16 cellular contexts compared by ENCODE assay signal in the genomic region with DNA sequence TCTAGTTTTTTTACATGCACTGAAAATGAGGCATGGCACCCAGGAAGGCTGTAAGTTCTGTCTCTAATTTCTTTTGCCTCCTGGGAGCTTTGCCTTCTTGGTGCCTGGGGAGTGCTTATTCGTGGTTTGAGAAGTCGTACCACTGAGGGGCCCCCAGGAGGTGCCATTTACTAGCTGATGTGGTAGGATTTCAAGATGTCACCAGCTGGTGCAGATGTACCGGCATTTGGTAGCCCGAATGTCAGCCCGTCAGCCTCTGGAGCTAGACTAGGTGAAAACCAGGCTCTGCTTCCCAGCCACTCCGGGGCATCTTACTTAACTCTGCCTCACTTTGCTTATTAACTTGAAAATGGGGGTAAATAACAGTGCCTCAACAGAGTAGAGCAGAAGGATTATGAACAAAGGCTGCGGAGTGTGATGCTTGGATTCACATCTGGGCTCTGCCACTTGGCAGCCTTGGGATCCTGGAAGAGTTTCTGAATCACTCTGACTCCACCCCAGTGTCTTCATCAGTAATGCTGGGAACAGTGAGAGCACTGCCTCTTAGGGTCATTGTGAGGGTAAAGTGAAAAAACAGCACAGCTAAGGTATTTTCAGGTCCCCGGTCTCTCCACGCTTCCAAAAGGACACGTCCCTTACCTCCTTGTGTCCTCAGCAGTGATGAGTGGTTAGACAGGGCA. TPM values are rescaled to one million over a fixed set of nuclear protein-coding genes. Genes with fewer than 3 reads are reported as not detected.
DNase-seq lines count a peak whose midpoint lies in the region; ATAC-seq and TF ChIP-seq lines count a peak whose summit lies in the region.
"Had no signal": no experiment of that assay in that cellular context is flagged by ENCODE, and none has a peak within 500 bp of the region (broad histone marks: within the 10 kb centered on the region; RNA-seq: fewer than 3 reads in every experiment).

No MANE protein-coding gene starts in this region.

- TF ChIP-seq POLR2A in esophagus muscularis mucosa (IDR thresholded peaks at IDR 0.05; ENCODE audit: low read depth): no peak

- H2BK15ac ChIP-seq in mesendoderm (replicated peaks; ENCODE audit: low read depth): no peak overlapping the region

- H3K27me3 ChIP-seq in GM23338 (ENCODE audit: insufficient read depth) (no peaks in the 10 kb centered on the region), esophagus muscularis mucosa (no peaks in the 10 kb centered on the region), mesendoderm (ENCODE audit: insufficient read depth, low read length, poor library complexity) (no peaks in the 10 kb centered on the region), PC-9 (ENCODE audit: insufficient read depth, low read depth) (no peaks in the 10 kb centered on the region)

- TF ChIP-seq CTCF in GM23338 (conservative IDR thresholded peaks at IDR 0.05; ENCODE audit: low read depth in 2 of 2): peak in 1 of 2 experiments; percentile 20; a peak in 1 of 4 replicates
- TF ChIP-seq CTCF in esophagus muscularis mucosa (IDR thresholded peaks at IDR 0.05): no peak
- TF ChIP-seq CTCF in PC-9 (conservative IDR thresholded peaks at IDR 0.05): no peak

- intact Hi-C loops in esophagus muscularis mucosa (cut with DNase I): no loop called here
- intact Hi-C loops in PC-9 (cut with micrococcal nuclease; ENCODE audit: unreplicated experiment): no loop called here

- no peak overlapping the region for H3K4ac ChIP-seq in mesendoderm (ENCODE audit: low read depth, low read length)

- H4K8ac ChIP-seq in mesendoderm (ENCODE audit: low read depth, low read length): no peak overlapping the region

- H2AK5ac ChIP-seq in mesendoderm (ENCODE audit: low read length): no peak overlapping the region

- no peak overlapping the region for H3K27ac Mint-ChIP-seq in GM23338
- H3K27ac Mint-ChIP-seq in activated T-helper 17 cell treated with anti-CD3 and anti-CD28 coated beads, Interleukin-2, amount 50 U/mL, for 72 hours: no peak overlapping the region
- H3K27ac Mint-ChIP-seq: activated naive CD8-positive, alpha-beta T cell treated with anti-CD3 and anti-CD28 coated beads, Interleukin-2, amount 50 U/mL, for 24 hours had no signal

- H4K5ac ChIP-seq in mesendoderm (ENCODE audit: low read length): no peak overlapping the region

- H3F3A ChIP-seq in GM23338 (replicated peaks; ENCODE audit: low read depth): no peaks in the 10 kb centered on the region
- H3F3A ChIP-seq in PC-9 (ENCODE audit: insufficient read depth, low read depth): no peaks in the 10 kb centered on the region

- no peak overlapping the region for H2AFZ ChIP-seq in GM23338
- no peak overlapping the region for H2AFZ ChIP-seq in PC-9

- no peak overlapping the region for H3K23ac ChIP-seq in mesendoderm (ENCODE audit: low read length)

- no peak overlapping the region for H3K56ac ChIP-seq in mesendoderm (ENCODE audit: low read length)

- no peaks in the 10 kb centered on the region for H3K79me1 ChIP-seq in mesendoderm (ENCODE audit: low read length)

- H3K27me3 Mint-ChIP-seq in GM23338 (ENCODE audit: insufficient read depth, low read depth, poor library complexity): peaks cover 2% of the 10 kb centered on the region
- H3K27me3 Mint-ChIP-seq in activated T-helper 17 cell treated with anti-CD3 and anti-CD28 coated beads, Interleukin-2, amount 50 U/mL, for 72 hours: peaks cover 9% of the 10 kb centered on the region
- H3K27me3 Mint-ChIP-seq: activated naive CD8-positive, alpha-beta T cell treated with anti-CD3 and anti-CD28 coated beads, Interleukin-2, amount 50 U/mL, for 24 hours had no signal

- no peak overlapping the region for H3K18ac ChIP-seq in mesendoderm (ENCODE audit: low read length)

- H2BK120ac ChIP-seq in mesendoderm (ENCODE audit: low read depth, low read length): no peak overlapping the region

- no peak for TF ChIP-seq EP300 in esophagus muscularis mucosa (IDR thresholded peaks at IDR 0.05)

- no peaks in the 10 kb centered on the region for H3K9me3 Mint-ChIP-seq in GM23338
- no peaks in the 10 kb centered on the region for H3K9me3 Mint-ChIP-seq in activated T-helper 17 cell treated with anti-CD3 and anti-CD28 coated beads, Interleukin-2, amount 50 U/mL, for 72 hours
- H3K9me3 Mint-ChIP-seq: activated naive CD8-positive, alpha-beta T cell treated with anti-CD3 and anti-CD28 coated beads, Interleukin-2, amount 50 U/mL, for 24 hours had no signal

- H3K9me3 ChIP-seq in esophagus muscularis mucosa (no peaks in the 10 kb centered on the region), PC-9 (ENCODE audit: insufficient read depth, low read depth) (no peaks in the 10 kb centered on the region)
- H3K9me3 ChIP-seq: left ventricle myocardium inferior had no signal

- H3K4me2 ChIP-seq in GM23338 (no peak overlapping the region), mesendoderm (ENCODE audit: low read length) (no peak overlapping the region), PC-9 (no peak overlapping the region)

- POLR2A ChIA-PET in PC-9 (lab: Charles Lee; ENCODE audit: unreplicated experiment): no interaction called here

- H3K4me1 ChIP-seq in GM23338 (ENCODE audit: insufficient read depth) (no peaks in the 10 kb centered on the region), esophagus muscularis mucosa (peaks cover 0 to 25% (median 13%) of the 10 kb centered on the region in 4 donors), mesendoderm (ENCODE audit: control insufficient read depth, low read depth, low read length) (no peaks in the 10 kb centered on the region), PC-9 (replicated peaks; ENCODE audit: insufficient read depth) (no peaks in the 10 kb centered on the region)

- peaks cover 51% of the 10 kb centered on the region for H3K36me3 Mint-ChIP-seq in GM23338 (ENCODE audit: low read depth)
- no peaks in the 10 kb centered on the region for H3K36me3 Mint-ChIP-seq in activated T-helper 17 cell treated with anti-CD3 and anti-CD28 coated beads, Interleukin-2, amount 50 U/mL, for 72 hours (ENCODE audit: low read depth)

- peak; percentile 53 for ATAC-seq in GM23338
- ATAC-seq in activated T-helper 17 cell treated with anti-CD3 and anti-CD28 coated beads, Interleukin-2, amount 50 U/mL, for 72 hours (replicated peaks): no peak
- ATAC-seq: activated naive CD8-positive, alpha-beta T cell treated with anti-CD3 and anti-CD28 coated beads, Interleukin-2, amount 50 U/mL, for 24 hours had no signal

- H3K4me3 ChIP-seq in GM23338: no peak overlapping the region
- no peak overlapping the region for H3K4me3 ChIP-seq in esophagus muscularis mucosa
- H3K4me3 ChIP-seq in mesendoderm (ENCODE audit: low read length): no peak overlapping the region
- H3K4me3 ChIP-seq in PC-9: no peak overlapping the region
- H3K4me3 ChIP-seq: left ventricle myocardium inferior, SK-N-MC had no signal

- H2BK5ac ChIP-seq in mesendoderm (ENCODE audit: low read length): no peak overlapping the region

- H3K4me3 Mint-ChIP-seq in GM23338: no peak overlapping the region
- no peak overlapping the region for H3K4me3 Mint-ChIP-seq in activated T-helper 17 cell treated with anti-CD3 and anti-CD28 coated beads, Interleukin-2, amount 50 U/mL, for 72 hours
- H3K4me3 Mint-ChIP-seq: activated naive CD8-positive, alpha-beta T cell treated with anti-CD3 and anti-CD28 coated beads, Interleukin-2, amount 50 U/mL, for 24 hours had no signal

- no peak overlapping the region for H3K27ac ChIP-seq in GM23338 (ENCODE audit: low read depth)
- H3K27ac ChIP-seq in esophagus muscularis mucosa (replicated peaks in 1 of 4): peak overlapping the region in 3 of 4 donors; percentile 28 to 59 (median 51)
- no peak overlapping the region for H3K27ac ChIP-seq in mesendoderm (ENCODE audit: low read depth, low read length)
- H3K27ac ChIP-seq in PC-9: no peak overlapping the region
- H3K27ac ChIP-seq: left ventricle myocardium inferior, SK-N-MC had no signal

- H3K9me2 ChIP-seq in GM23338 (ENCODE audit: insufficient read depth) (no peaks in the 10 kb centered on the region), PC-9 (ENCODE audit: insufficient read depth) (no peaks in the 10 kb centered on the region)

- no peaks in the 10 kb centered on the region for H3K79me2 ChIP-seq in GM23338 (replicated peaks; ENCODE audit: insufficient read depth)
- H3K79me2 ChIP-seq in mesendoderm (ENCODE audit: control insufficient read depth, insufficient read depth, low read length): no peaks in the 10 kb centered on the region
- no peaks in the 10 kb centered on the region for H3K79me2 ChIP-seq in PC-9 (ENCODE audit: low read depth)

- H3K9ac ChIP-seq in mesendoderm (ENCODE audit: low read length): no peak overlapping the region

- 82% methylated on average over 10 of the region's 10 CpGs for WGBS in esophagus muscularis mucosa
- WGBS in mesendoderm (ENCODE audit: extremely low coverage, insufficient coverage, low lambda C conversion rate): no CpG with 5 or more reads among the region's 10 CpGs

- BruUV-seq in PC-9 (replicated peaks; lab: Mats Ljungman, UMichigan): no TSS peak

- H3K36me3 ChIP-seq in GM23338 (ENCODE audit: insufficient read depth) (peaks cover 33% of the 10 kb centered on the region), esophagus muscularis mucosa (peaks cover 39 to 97% (median 88%) of the 10 kb centered on the region in 4 donors), mesendoderm (ENCODE audit: control insufficient read depth, insufficient read depth, low read length) (peaks cover 2% of the 10 kb centered on the region), PC-9 (ENCODE audit: low read depth) (no peaks in the 10 kb centered on the region)

- H4K20me1 ChIP-seq in GM23338 (replicated peaks; ENCODE audit: insufficient read depth) (0 out of 2 replicates have a peak, but pooled peaks cover 6% of the 10 kb centered on the region), PC-9 (ENCODE audit: insufficient read depth) (no peaks in the 10 kb centered on the region)

- no peaks in the 10 kb centered on the region for H3K4me1 Mint-ChIP-seq in GM23338
- H3K4me1 Mint-ChIP-seq in activated T-helper 17 cell treated with anti-CD3 and anti-CD28 coated beads, Interleukin-2, amount 50 U/mL, for 72 hours: no peaks in the 10 kb centered on the region
- H3K4me1 Mint-ChIP-seq: activated naive CD8-positive, alpha-beta T cell treated with anti-CD3 and anti-CD28 coated beads, Interleukin-2, amount 50 U/mL, for 24 hours had no signal

- DNase-seq in AG08396 (ENCODE audit: low spot score) (peak; percentile 50), GM23338 (ENCODE audit: low spot score) (peak; percentile 16), esophagus muscularis mucosa (ENCODE audit: extremely low spot score) (no peak), mesendoderm (peak; percentile 13), PC-9 (no peak), NCI-H774 (lab: John Stamatoyannopoulos, UW) (no peak), NK-92 (lab: John Stamatoyannopoulos, UW; ENCODE audit: unreplicated experiment) (no peak)
- DNase-seq: activated naive CD8-positive, alpha-beta T cell treated with anti-CD3 and anti-CD28 coated beads, Interleukin-2, amount 50 U/mL, for 24 hours; central memory CD4-positive, alpha-beta T cell; effector CD4-positive, alpha-beta T cell; left ventricle myocardium inferior; stimulated activated CD4-positive, alpha-beta T cell treated with anti-CD3 and anti-CD28 coated beads, Interleukin-2, amount 100 ng/mL, for 48 hours had no signal

- CTCF ChIA-PET in PC-9 (lab: Charles Lee): interaction anchor here (0.7 kb wide), 1 partner anchor 181 kb away, joined by 5 read pairs; no protein-coding TSS in a partner anchor

RNA-seq across cellular contexts. Expression of a gene that starts 31.4 kb away (rescaled TPM):
- total RNA-seq in GM23338 (2014; rRNA removed; shearing (Covaris generic)): not detected in 2 replicates
- not detected in 2 replicates for polyA plus RNA-seq in GM23338 (2016; fragmentation: Nextera tagmentation; extraction: Ambion mirVana)
- total RNA-seq in esophagus muscularis mucosa: under 1 TPM in 1 of 4 donors, not detected in 3; 0.29 TPM
- 0.14 TPM for polyA plus RNA-seq in mesendoderm (2013, experiment 1 of 2)
- 0.03 TPM for polyA plus RNA-seq in mesendoderm (2013, experiment 2 of 2)
- 0.28 and 0.37 TPM in 2 replicates for total RNA-seq in PC-9 (2021)
- total RNA-seq in activated T-helper 17 cell treated with anti-CD3 and anti-CD28 coated beads, Interleukin-2, amount 50 U/mL, for 72 hours: not detected
- total RNA-seq: fibroblast of villous mesenchyme, left ventricle myocardium inferior, LHCN-M2 had no signal

Comparison
In these comparisons a context has a peak if more than half of its experiments do, and no peak if none do; other contexts are left out.
1. DNase-seq: peak in AG08396 (single experiment), GM23338 (single experiment) and mesendoderm (single experiment); none in esophagus muscularis mucosa (single experiment), PC-9 (0 of 2), NCI-H774 (single experiment) and NK-92 (single experiment).
2. H3K27ac ChIP-seq: peak in esophagus muscularis mucosa (3 of 4); none in GM23338 (single experiment), mesendoderm (single experiment) and PC-9 (single experiment).